In genomic region chr6:93900142-93900541, GRCh38 we compare ENCODE assay signal across 29 cellular contexts.
DNase-seq lines count a peak whose midpoint lies in the region; ATAC-seq and TF ChIP-seq lines count a peak whose summit lies in the region.
"Had no signal": no experiment of that assay in that cellular context is flagged by ENCODE, and none has a peak within 500 bp of the region (broad histone marks: within the 10 kb centered on the region; RNA-seq: fewer than 3 reads in every experiment).

No MANE protein-coding gene starts in this region.

- peaks cover 3 to 14% (median 11%) of the 10 kb centered on the region in 3 donors for H3K9me3 Mint-ChIP-seq in T-cell

- POLR2A ChIA-PET in PC-3 (lab: Charles Lee; ENCODE audit: unreplicated experiment) (no interaction called here), T-cell (lab: Charles Lee) (no interaction called here)

- H3F3A ChIP-seq in PC-3 (ENCODE audit: low read length, unreplicated experiment): no peaks in the 10 kb centered on the region

- no peak overlapping the region for H3K27ac Mint-ChIP-seq in T-cell
- H3K27ac Mint-ChIP-seq: B cell; CD14-positive monocyte; CD4-positive, alpha-beta T cell; CD4-positive, CD25-positive, alpha-beta regulatory T cell; CD8-positive, alpha-beta memory T cell; CD8-positive, alpha-beta T cell had no signal

- no peak overlapping the region for H2AFZ ChIP-seq in PC-3 (ENCODE audit: low read length)

- no peak overlapping the region for H3K4me3 Mint-ChIP-seq in T-cell
- H3K4me3 Mint-ChIP-seq: B cell; CD14-positive monocyte; CD4-positive, alpha-beta memory T cell; CD4-positive, alpha-beta T cell; CD4-positive, CD25-positive, alpha-beta regulatory T cell; CD8-positive, alpha-beta memory T cell; CD8-positive, alpha-beta T cell had no signal

- no peaks in the 10 kb centered on the region for H3K79me2 ChIP-seq in PC-3 (ENCODE audit: low read length)

- no peaks in the 10 kb centered on the region for H4K20me1 ChIP-seq in PC-3 (ENCODE audit: low read length)
- H4K20me1 ChIP-seq: BLaER1; BLaER1 treated with 17β-estradiol and CSF1 and Interleukin-3, amounts not matched to agents 10 nM and 100 nM had no signal

- no peak overlapping the region for H3K4me3 ChIP-seq in PC-3 (ENCODE audit: low read length)
- H3K4me3 ChIP-seq: A549; BLaER1; BLaER1 treated with 17β-estradiol and CSF1 and Interleukin-3, amounts not matched to agents 10 nM and 100 nM had no signal

- H3K9me3 ChIP-seq in PC-3 (ENCODE audit: low read length): no peaks in the 10 kb centered on the region
- H3K9me3 ChIP-seq: A549, BE2C, BLaER1, Caco-2 had no signal

- H3K27me3 Mint-ChIP-seq in T-cell: no peaks in the 10 kb centered on the region
- H3K27me3 Mint-ChIP-seq: B cell; CD4-positive, alpha-beta memory T cell; CD4-positive, alpha-beta T cell; CD4-positive, CD25-positive, alpha-beta regulatory T cell; CD8-positive, alpha-beta memory T cell had no signal

- CTCF ChIA-PET in PC-3 (lab: Charles Lee): no interaction called here
- CTCF ChIA-PET in T-cell (lab: Charles Lee): no interaction called here

- no peak overlapping the region for H3K9ac ChIP-seq in PC-3 (ENCODE audit: low read length)
- H3K9ac ChIP-seq: BLaER1; BLaER1 treated with 17β-estradiol and CSF1 and Interleukin-3, amounts not matched to agents 10 nM and 100 nM had no signal

- no peak overlapping the region for H3K4me2 ChIP-seq in PC-3 (ENCODE audit: low read length)
- H3K4me2 ChIP-seq: A549; BLaER1; BLaER1 treated with 17β-estradiol and CSF1 and Interleukin-3, amounts not matched to agents 10 nM and 100 nM had no signal

- H3K4me1 ChIP-seq in PC-3 (ENCODE audit: insufficient read depth, low read length): no peaks in the 10 kb centered on the region
- H3K4me1 ChIP-seq: A549; BE2C; BLaER1; BLaER1 treated with 17β-estradiol and CSF1 and Interleukin-3, amounts not matched to agents 10 nM and 100 nM; Caco-2 had no signal

- H3K36me3 ChIP-seq in PC-3 (ENCODE audit: low read depth, low read length): no peaks in the 10 kb centered on the region
- H3K36me3 ChIP-seq: BE2C; BLaER1; BLaER1 treated with 17β-estradiol and CSF1 and Interleukin-3, amounts not matched to agents 10 nM and 100 nM had no signal

- ATAC-seq in PC-3: peak; percentile 57
- no peak for ATAC-seq in T-cell (replicated peaks in 1 of 4)
- ATAC-seq: A549; CD8-positive, alpha-beta T cell had no signal

- no peaks in the 10 kb centered on the region for H3K27me3 ChIP-seq in PC-3 (ENCODE audit: low read length)
- H3K27me3 ChIP-seq: BE2C; BLaER1; BLaER1 treated with 17β-estradiol and CSF1 and Interleukin-3, amounts not matched to agents 10 nM and 100 nM had no signal

- no peak for TF ChIP-seq CTCF in PC-3 (conservative IDR thresholded peaks at IDR 0.05; ENCODE audit: low read depth, low read length)

- no peak overlapping the region for H3K27ac ChIP-seq in PC-3 (ENCODE audit: low read length)
- H3K27ac ChIP-seq: 22Rv1; A549; BLaER1; BLaER1 treated with 17β-estradiol and CSF1 and Interleukin-3, amounts not matched to agents 10 nM and 100 nM; C4-2B had no signal

- H3K36me3 Mint-ChIP-seq in T-cell: no peaks in the 10 kb centered on the region
- H3K36me3 Mint-ChIP-seq: CD14-positive monocyte; CD4-positive, alpha-beta memory T cell; CD4-positive, CD25-positive, alpha-beta regulatory T cell; CD8-positive, alpha-beta memory T cell; CD8-positive, alpha-beta T cell had no signal

- H3K9me2 ChIP-seq in PC-3 (replicated peaks; ENCODE audit: low read length): no peaks in the 10 kb centered on the region

- BruUV-seq in PC-3 (replicated peaks; lab: Mats Ljungman, UMichigan): no TSS peak

- no peaks in the 10 kb centered on the region for H3K4me1 Mint-ChIP-seq in T-cell
- H3K4me1 Mint-ChIP-seq: B cell; CD14-positive monocyte; CD4-positive, alpha-beta memory T cell; CD4-positive, CD25-positive, alpha-beta regulatory T cell; CD8-positive, alpha-beta memory T cell had no signal

- intact Hi-C loops in PC-3 (cut with micrococcal nuclease): no loop called here

- DNase-seq in PC-3: no peak
- no peak for DNase-seq in T-cell
- DNase-seq: 8988T; ACHN; AML-193; BE2C; C1 segment of cervical spinal cord; Caco-2; Calu3; CD4-positive, alpha-beta memory T cell; CD4-positive, alpha-beta T cell; CD4-positive, CD25-positive, alpha-beta regulatory T cell; CD8-positive, alpha-beta memory T cell; CD8-positive, alpha-beta T cell; COR-L47; DMS 273 treated with DMSO at 0.1 percent for 48 hours; DMS153; DMS53; DMS79; DMS79 treated with DMSO at 0.1 percent for 48 hours; DND-41; EL had no signal
